9 cellular contexts compared by ENCODE assay signal in the genomic region with DNA sequence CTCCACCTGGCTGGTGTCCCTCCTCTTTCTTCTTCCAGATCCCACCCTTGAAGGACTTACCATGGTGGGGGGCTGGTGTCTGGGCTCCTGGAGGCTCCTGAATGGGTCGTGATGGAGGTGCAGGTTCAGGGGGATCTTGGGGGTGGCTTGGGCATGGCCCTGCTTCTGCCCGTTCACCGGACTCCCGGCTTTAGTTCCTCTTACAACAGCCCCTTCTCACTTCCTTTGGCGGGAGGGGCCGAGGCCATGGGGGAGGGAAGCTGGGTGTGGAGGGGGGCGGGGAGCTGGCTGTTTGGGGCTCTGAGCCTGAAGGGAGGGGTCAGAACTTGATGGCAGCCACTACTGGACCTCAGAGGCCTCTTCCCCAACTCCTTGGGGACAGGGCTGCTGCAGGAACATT. TPM values are rescaled to one million over a fixed set of nuclear protein-coding genes. Genes with fewer than 3 reads are reported as not detected.
DNase-seq lines count a peak whose midpoint lies in the region; FAIRE-seq and TF ChIP-seq lines count a peak whose summit lies in the region.
"Had no signal": no experiment of that assay in that cellular context is flagged by ENCODE, and none has a peak within 500 bp of the region (broad histone marks: within the 10 kb centered on the region; RNA-seq: fewer than 3 reads in every experiment).

A gene (minus strand): TSS at position 196 of the 400 bp plus-strand sequence. CDS start 133 bp downstream, at position 63.

- peaks cover 0 to 3% (median 0%) of the 10 kb centered on the region in 3 donors for H3K4me1 ChIP-seq in skeletal muscle tissue (ENCODE audit: control insufficient read depth in 3 of 3, insufficient read depth in 3 of 3, low read length in 3 of 3)

- no peak for TF ChIP-seq CTCF in GM12865 (IDR thresholded peaks at IDR 0.05; ENCODE audit: insufficient read depth, low read depth, low read length, missing control alignments)

- H3K36me3 ChIP-seq in SK-N-MC (ENCODE audit: insufficient read depth, low read length) (no peaks in the 10 kb centered on the region), skeletal muscle tissue (ENCODE audit: control insufficient read depth in 3 of 3, insufficient read depth in 3 of 3, low read length in 3 of 3) (no peaks in the 10 kb centered on the region)

- H3K4me3 ChIP-seq in GM12865 (ENCODE audit: low read depth, low read length) (peak within 1 kb of the TSS; percentile 70), SK-N-MC (no peak within 1 kb of the TSS), skeletal muscle tissue (ENCODE audit: low read length in 3 of 3) (peak within 1 kb of the TSS; percentile 29 to 59 (median 51))

- intact Hi-C loops in head of caudate nucleus (cut with DNase I) = no loop called here

- no peaks in the 10 kb centered on the region for H3K9me3 ChIP-seq in SK-N-MC (ENCODE audit: low read depth, low read length)
- H3K9me3 ChIP-seq in skeletal muscle tissue (ENCODE audit: control insufficient read depth in 3 of 3, low read length in 3 of 3) = no peaks in the 10 kb centered on the region

- 0 out of 2 replicates have a peak within 1 kb of the TSS, but pooled peaks have one; percentile 5 for H3K27ac ChIP-seq in SK-N-MC
- peak within 1 kb of the TSS; percentile 25 for H3K27ac ChIP-seq in skeletal muscle tissue (ENCODE audit: low read depth, low read length)

- DNase-seq in GM12865 (ENCODE audit: low read depth) (peak; percentile 72), SK-N-MC (ENCODE audit: low read depth, low spot score) (no peak), head of caudate nucleus (peak in 27 of 42 donors; percentile 8 to 57 (median 35)), GM19239 (ENCODE audit: insufficient read length, low spot score) (no peak), cerebellum (ENCODE audit: low spot score) (no peak), inferior parietal cortex (ENCODE audit: extremely low spot score) (no peak), islet precursor cell (no peak)

- FAIRE-seq in GM19239 (lab: Jason Lieb, UNC) = no peak

- H3K9ac ChIP-seq in SK-N-MC (ENCODE audit: insufficient read length) (no peak within 1 kb of the TSS), skeletal muscle tissue (ENCODE audit: low read depth in 1 of 3, low read length in 3 of 3) (no peak within 1 kb of the TSS)

- H3K27me3 ChIP-seq in skeletal muscle tissue (ENCODE audit: control insufficient read depth in 3 of 3, insufficient read depth in 3 of 3, low read length in 3 of 3) = peaks cover 6 to 23% (median 17%) of the 10 kb centered on the region in 3 donors

RNA-seq across cellular contexts. Expression of the gene that starts here (rescaled TPM):
- 7.8 TPM for total RNA-seq in skeletal muscle tissue
- total RNA-seq in cerebellum = 2.7 TPM
- total RNA-seq: HT-29 had no signal

Comparison
In these comparisons a context has a peak if more than half of its experiments do, and no peak if none do; other contexts are left out.
1. DNase-seq: peak in GM12865 (single experiment) and head of caudate nucleus (27 of 42); none in SK-N-MC (single experiment), GM19239 (single experiment), cerebellum (single experiment), inferior parietal cortex (single experiment) and islet precursor cell (single experiment).